Comparison of ENCODE assay signal across 9 cellular contexts in the genomic region with DNA sequence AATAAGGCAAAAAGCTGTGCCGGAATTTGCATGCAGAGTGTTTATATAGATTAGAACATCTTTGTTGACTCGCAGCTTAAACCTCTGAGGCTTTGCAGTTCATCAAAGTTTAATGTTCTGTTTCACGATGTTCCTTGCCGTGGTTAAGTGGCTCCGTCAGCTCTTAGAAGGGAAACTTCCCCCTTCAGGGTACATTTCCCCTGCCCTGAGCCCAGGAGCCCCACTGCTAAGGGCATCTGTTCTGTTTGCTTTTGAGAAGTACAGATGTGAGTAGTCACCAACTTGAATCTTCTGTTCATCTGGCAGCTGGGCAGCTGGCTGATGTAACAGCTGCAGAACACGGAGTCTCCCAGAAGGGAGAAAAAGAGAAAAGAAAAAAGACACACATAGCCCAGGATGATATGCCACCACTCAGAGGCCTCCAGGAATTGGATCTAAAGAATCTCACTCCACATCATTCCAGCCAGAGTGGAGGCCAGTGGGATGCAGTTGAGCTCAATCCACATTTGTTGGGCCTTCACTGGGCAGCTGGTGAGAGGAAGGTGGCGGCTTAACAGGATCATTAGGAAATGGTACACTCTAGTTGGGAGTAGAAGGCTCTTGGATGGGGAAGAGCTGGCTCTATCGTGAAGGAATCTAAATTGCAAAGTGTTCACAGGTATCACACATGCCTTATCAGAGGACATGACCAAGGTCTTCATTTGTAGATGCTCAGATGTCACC.
DNase-seq lines count a peak whose midpoint lies in the region; ATAC-seq lines count a peak whose summit lies in the region.
"Had no signal": no experiment of that assay in that cellular context is flagged by ENCODE, and none has a peak within 500 bp of the region (broad histone marks: within the 10 kb centered on the region; RNA-seq: fewer than 3 reads in every experiment).

No MANE protein-coding gene starts in this region.

- no peaks in the 10 kb centered on the region for H3K36me3 Mint-ChIP-seq in activated naive CD4-positive, alpha-beta T cell treated with anti-CD3 and anti-CD28 coated beads for 36 hours (ENCODE audit: low read depth)
- H3K36me3 Mint-ChIP-seq in activated naive CD4-positive, alpha-beta T cell treated with anti-CD3 and anti-CD28 coated beads, Interleukin-2, amount 10 ng/mL, durations not matched to agents 7 days and 5 days, result no peaks in the 10 kb centered on the region

- no peak overlapping the region for H3K4me3 Mint-ChIP-seq in activated naive CD4-positive, alpha-beta T cell treated with anti-CD3 and anti-CD28 coated beads for 36 hours
- no peak overlapping the region for H3K4me3 Mint-ChIP-seq in activated naive CD4-positive, alpha-beta T cell treated with anti-CD3 and anti-CD28 coated beads, Interleukin-2, amount 10 ng/mL, durations not matched to agents 7 days and 5 days

- H3K9me3 Mint-ChIP-seq in activated naive CD4-positive, alpha-beta T cell treated with anti-CD3 and anti-CD28 coated beads for 36 hours, result no peaks in the 10 kb centered on the region
- H3K9me3 Mint-ChIP-seq in activated naive CD4-positive, alpha-beta T cell treated with anti-CD3 and anti-CD28 coated beads, Interleukin-2, amount 10 ng/mL, durations not matched to agents 7 days and 5 days, result peaks cover 2% of the 10 kb centered on the region

- DNase-seq in activated naive CD4-positive, alpha-beta T cell treated with anti-CD3 and anti-CD28 coated beads for 36 hours, result peak; percentile 10
- no peak for DNase-seq in activated naive CD4-positive, alpha-beta T cell treated with anti-CD3 and anti-CD28 coated beads, Interleukin-2, amount 10 ng/mL, durations not matched to agents 7 days and 5 days
- DNase-seq in NOMO-1 (lab: John Stamatoyannopoulos, UW; ENCODE audit: unreplicated experiment in 2 of 2) (peak; percentile 53 to 82), globus pallidus (ENCODE audit: low spot score) (peak; percentile 28), DMS114 treated with DMSO at 0.1 percent for 48 hours (lab: John Stamatoyannopoulos, UW; ENCODE audit: unreplicated experiment) (no peak), foreskin melanocyte (no peak)
- no peak for DNase-seq in stimulated activated naive CD8-positive, alpha-beta T cell treated with anti-CD3 and anti-CD28 coated beads, Interleukin-15, Interleukin-2, amounts not matched to agents 100 U/mL and 50 U/mL, for 24 hours
- no peak for DNase-seq in activated CD4-positive, alpha-beta T cell treated with anti-CD3 and anti-CD28 coated beads, Interleukin-2, amount 50 U/mL, for 1 hour
- DNase-seq: DND-41 had no signal

- H3K4me1 Mint-ChIP-seq in activated naive CD4-positive, alpha-beta T cell treated with anti-CD3 and anti-CD28 coated beads for 36 hours (ENCODE audit: low read depth), result peaks cover 18% of the 10 kb centered on the region
- peaks cover 5% of the 10 kb centered on the region for H3K4me1 Mint-ChIP-seq in activated naive CD4-positive, alpha-beta T cell treated with anti-CD3 and anti-CD28 coated beads, Interleukin-2, amount 10 ng/mL, durations not matched to agents 7 days and 5 days

- no peak overlapping the region for H3K27ac Mint-ChIP-seq in activated naive CD4-positive, alpha-beta T cell treated with anti-CD3 and anti-CD28 coated beads for 36 hours
- H3K27ac Mint-ChIP-seq in activated naive CD4-positive, alpha-beta T cell treated with anti-CD3 and anti-CD28 coated beads, Interleukin-2, amount 10 ng/mL, durations not matched to agents 7 days and 5 days, result no peak overlapping the region

- peak; percentile 57 for ATAC-seq in stimulated activated naive CD8-positive, alpha-beta T cell treated with anti-CD3 and anti-CD28 coated beads, Interleukin-15, Interleukin-2, amounts not matched to agents 100 U/mL and 50 U/mL, for 24 hours

- intact Hi-C loops in activated naive CD4-positive, alpha-beta T cell treated with anti-CD3 and anti-CD28 coated beads for 36 hours (cut with micrococcal nuclease), result no loop called here

- H3K27me3 Mint-ChIP-seq in activated naive CD4-positive, alpha-beta T cell treated with anti-CD3 and anti-CD28 coated beads for 36 hours (ENCODE audit: low read depth), result no peaks in the 10 kb centered on the region
- H3K27me3 Mint-ChIP-seq in activated naive CD4-positive, alpha-beta T cell treated with anti-CD3 and anti-CD28 coated beads, Interleukin-2, amount 10 ng/mL, durations not matched to agents 7 days and 5 days, result peaks cover 7% of the 10 kb centered on the region

- CTCF ChIA-PET in activated naive CD4-positive, alpha-beta T cell treated with anti-CD3 and anti-CD28 coated beads for 36 hours (lab: Charles Lee), result interaction anchor here (0.5 kb wide), 1 partner anchor 186 kb away, joined by 3 read pairs; no protein-coding TSS in a partner anchor
- CTCF ChIA-PET in activated naive CD4-positive, alpha-beta T cell treated with anti-CD3 and anti-CD28 coated beads, Interleukin-2, amount 10 ng/mL, durations not matched to agents 7 days and 5 days (lab: Charles Lee), result interaction anchor here (1.0 kb wide), 1 partner anchor 33 kb away, joined by 4 read pairs; no protein-coding TSS in a partner anchor

Comparison
In these comparisons a context has a peak if more than half of its experiments do, and no peak if none do; other contexts are left out.
1. DNase-seq: peak in activated naive CD4-positive, alpha-beta T cell treated with anti-CD3 and anti-CD28 coated beads for 36 hours (single experiment), NOMO-1 (2 of 2) and globus pallidus (single experiment); none in activated naive CD4-positive, alpha-beta T cell treated with anti-CD3 and anti-CD28 coated beads, Interleukin-2, amount 10 ng/mL, durations not matched to agents 7 days and 5 days (single experiment), stimulated activated naive CD8-positive, alpha-beta T cell treated with anti-CD3 and anti-CD28 coated beads, Interleukin-15, Interleukin-2, amounts not matched to agents 100 U/mL and 50 U/mL, for 24 hours (single experiment), DMS114 treated with DMSO at 0.1 percent for 48 hours (single experiment), activated CD4-positive, alpha-beta T cell treated with anti-CD3 and anti-CD28 coated beads, Interleukin-2, amount 50 U/mL, for 1 hour (single experiment) and foreskin melanocyte (single experiment).